10 cellular contexts compared by ENCODE assay signal in genomic region chr5:97425511-97425910, GRCh38.
A peak's percentile ranks its signal among the peaks of the same experiment; 100 is the strongest.
DNase-seq lines count a peak whose midpoint lies in the region; ATAC-seq and TF ChIP-seq lines count a peak whose summit lies in the region.
"Had no signal": no experiment of that assay in that cellular context is flagged by ENCODE, and none has a peak within 500 bp of the region (broad histone marks: within the 10 kb centered on the region; RNA-seq: fewer than 3 reads in every experiment).

No MANE protein-coding gene starts in this region.

- ATAC-seq in GM21515 (IDR thresholded peaks at IDR 0.05; ENCODE audit: unreplicated experiment) (peak; percentile 51), left colon (peak; percentile 33), HG03108 (IDR thresholded peaks at IDR 0.05; ENCODE audit: unreplicated experiment) (no peak), HG03460 (IDR thresholded peaks at IDR 0.05; ENCODE audit: unreplicated experiment) (no peak)

- no peak overlapping the region for H3K27ac ChIP-seq in VCaP

- TF ChIP-seq CTCF in VCaP (conservative IDR thresholded peaks at IDR 0.05): peak; percentile 81

- DNase-seq in D341Med (ENCODE audit: low spot score) (peak; percentile 32), left colon (no peak), HT-29 (ENCODE audit: low spot score) (no peak), GOT3 (lab: John Stamatoyannopoulos, UW) (no peak)
- DNase-seq: activated CD4-positive, alpha-beta T cell treated with anti-CD3 and anti-CD28 coated beads, Interleukin-2, amount 10 ng/mL, durations not matched to agents 7 days and 5 days; NCI-H510A had no signal

- intact Hi-C loops in left colon (cut with DNase I, micrococcal nuclease): no loop called here

Comparison
In these comparisons a context has a peak if more than half of its experiments do, and no peak if none do; other contexts are left out.
1. ATAC-seq: peak in GM21515 (single experiment) and left colon (single experiment); none in HG03108 (single experiment) and HG03460 (single experiment).